18 cellular contexts compared by ENCODE assay signal in genomic region chr6:54031194-54031593, GRCh38.
DNase-seq lines count a peak whose midpoint lies in the region; ATAC-seq, FAIRE-seq and TF ChIP-seq lines count a peak whose summit lies in the region.
"Had no signal": no experiment of that assay in that cellular context is flagged by ENCODE, and none has a peak within 500 bp of the region (broad histone marks: within the 10 kb centered on the region; RNA-seq: fewer than 3 reads in every experiment).

No MANE protein-coding gene starts in this region.

- 40 to 68% (median 49%) methylated on average over 6 of the region's 6 CpGs for WGBS in psoas muscle, 3 donors

- no peaks in the 10 kb centered on the region for H3K4me1 ChIP-seq in astrocyte (ENCODE audit: insufficient read depth, low read length)
- peaks cover 68% of the 10 kb centered on the region for H3K4me1 ChIP-seq in psoas muscle
- no peaks in the 10 kb centered on the region for H3K4me1 ChIP-seq in MM.1S (ENCODE audit: low read length)
- H3K4me1 ChIP-seq: A549 had no signal

- H3K36me3 ChIP-seq in astrocyte (ENCODE audit: insufficient read depth, low read length) (no peaks in the 10 kb centered on the region), psoas muscle (ENCODE audit: insufficient read depth in 1 of 2, low read depth in 1 of 2) (no peaks in the 10 kb centered on the region), MM.1S (replicated peaks; ENCODE audit: insufficient read depth, low read length) (no peaks in the 10 kb centered on the region)

- no peaks in the 10 kb centered on the region for H3K9me2 ChIP-seq in MM.1S (replicated peaks; ENCODE audit: insufficient read depth, low read length)

- H3K4me2 ChIP-seq in astrocyte (ENCODE audit: low read length), result no peak overlapping the region
- H3K4me2 ChIP-seq in MM.1S (ENCODE audit: low read depth, low read length), result no peak overlapping the region
- H3K4me2 ChIP-seq: A549 had no signal

- no peak overlapping the region for H2AFZ ChIP-seq in astrocyte (ENCODE audit: low read depth, low read length)
- H2AFZ ChIP-seq in MM.1S (ENCODE audit: low read length), result no peak overlapping the region

- no peaks in the 10 kb centered on the region for H4K20me1 ChIP-seq in astrocyte (ENCODE audit: insufficient read depth, low read length)
- no peaks in the 10 kb centered on the region for H4K20me1 ChIP-seq in MM.1S (ENCODE audit: insufficient read depth, low read length)

- no peak for TF ChIP-seq CTCF in AG10803 (conservative IDR thresholded peaks at IDR 0.05; ENCODE audit: low read length)
- TF ChIP-seq CTCF in astrocyte (IDR thresholded peaks at IDR 0.05; ENCODE audit: insufficient read depth, low read depth, low read length), result no peak
- no peak for TF ChIP-seq CTCF in psoas muscle (IDR thresholded peaks at IDR 0.05)
- TF ChIP-seq CTCF in MM.1S (IDR thresholded peaks at IDR 0.05; ENCODE audit: low read length), result no peak

- H3K4me3 Mint-ChIP-seq in astrocyte (ENCODE audit: unreplicated experiment), result no peak overlapping the region
- H3K4me3 Mint-ChIP-seq in stimulated activated memory B cell treated with anti-CD40 and anti-IgM and Interleukin-4, amounts not matched to agents 10 μg/mL and 1 μg/mL and 100 μg/mL, for 72 hours, result no peak overlapping the region
- H3K4me3 Mint-ChIP-seq: IgD-negative memory B cell had no signal

- FAIRE-seq in astrocyte (lab: Jason Lieb, UNC), result no peak
- FAIRE-seq: A549 had no signal

- H3K27ac ChIP-seq in astrocyte (ENCODE audit: low read depth, low read length), result no peak overlapping the region
- no peak overlapping the region for H3K27ac ChIP-seq in psoas muscle
- no peak overlapping the region for H3K27ac ChIP-seq in MM.1S (ENCODE audit: low read length)
- H3K27ac ChIP-seq: A549 had no signal

- no peaks in the 10 kb centered on the region for H3K9me3 Mint-ChIP-seq in astrocyte (ENCODE audit: unreplicated experiment)
- H3K9me3 Mint-ChIP-seq in stimulated activated memory B cell treated with anti-CD40 and anti-IgM and Interleukin-4, amounts not matched to agents 10 μg/mL and 1 μg/mL and 100 μg/mL, for 72 hours, result no peaks in the 10 kb centered on the region
- H3K9me3 Mint-ChIP-seq: IgD-negative memory B cell had no signal

- H3K79me2 ChIP-seq in astrocyte (ENCODE audit: insufficient read depth, low read length), result no peaks in the 10 kb centered on the region
- H3K79me2 ChIP-seq in MM.1S (ENCODE audit: low read length), result no peaks in the 10 kb centered on the region

- no peak overlapping the region for H3K4me3 ChIP-seq in AG10803 (ENCODE audit: low read length)
- no peak overlapping the region for H3K4me3 ChIP-seq in astrocyte (ENCODE audit: insufficient read depth, low read depth, low read length)
- no peak overlapping the region for H3K4me3 ChIP-seq in psoas muscle
- no peak overlapping the region for H3K4me3 ChIP-seq in MM.1S (ENCODE audit: low read length)
- H3K4me3 ChIP-seq: A549 had no signal

- no peaks in the 10 kb centered on the region for H3K27me3 Mint-ChIP-seq in astrocyte (ENCODE audit: low read depth, unreplicated experiment)
- H3K27me3 Mint-ChIP-seq in stimulated activated memory B cell treated with anti-CD40 and anti-IgM and Interleukin-4, amounts not matched to agents 10 μg/mL and 1 μg/mL and 100 μg/mL, for 72 hours, result no peaks in the 10 kb centered on the region
- H3K27me3 Mint-ChIP-seq: IgD-negative memory B cell had no signal

- H3K27me3 ChIP-seq in astrocyte (ENCODE audit: insufficient read depth, low read length), result no peaks in the 10 kb centered on the region
- H3K27me3 ChIP-seq in psoas muscle (ENCODE audit: insufficient read depth in 3 of 3, low read length in 2 of 3), result no peaks in the 10 kb centered on the region
- no peaks in the 10 kb centered on the region for H3K27me3 ChIP-seq in MM.1S (replicated peaks; ENCODE audit: insufficient read depth, low read length)

- H3K9ac ChIP-seq in astrocyte (ENCODE audit: low read length) (no peak overlapping the region), MM.1S (ENCODE audit: low read length) (no peak overlapping the region)

- ATAC-seq in left ventricle myocardium superior (peak; percentile 88), psoas muscle (peak; percentile 38 to 86 (median 77)), GM21367 (IDR thresholded peaks at IDR 0.05; ENCODE audit: unreplicated experiment) (no peak)
- ATAC-seq in stimulated activated memory B cell treated with anti-CD40 and anti-IgM and Interleukin-4, amounts not matched to agents 10 μg/mL and 1 μg/mL and 100 μg/mL, for 72 hours, result no peak
- ATAC-seq: A549, PC-3 had no signal

- no peaks in the 10 kb centered on the region for H3K4me1 Mint-ChIP-seq in astrocyte (ENCODE audit: low read depth, unreplicated experiment)
- no peaks in the 10 kb centered on the region for H3K4me1 Mint-ChIP-seq in stimulated activated memory B cell treated with anti-CD40 and anti-IgM and Interleukin-4, amounts not matched to agents 10 μg/mL and 1 μg/mL and 100 μg/mL, for 72 hours
- H3K4me1 Mint-ChIP-seq: IgD-negative memory B cell had no signal

- H3K9me3 ChIP-seq in astrocyte (ENCODE audit: insufficient read depth, low read depth, low read length) (no peaks in the 10 kb centered on the region), psoas muscle (no peaks in the 10 kb centered on the region), MM.1S (replicated peaks; ENCODE audit: insufficient read depth, low read length) (no peaks in the 10 kb centered on the region)
- H3K9me3 ChIP-seq: A549 had no signal

- no peaks in the 10 kb centered on the region for H3F3A ChIP-seq in MM.1S (ENCODE audit: insufficient read depth, low read length)

- intact Hi-C loops in left ventricle myocardium superior (cut with micrococcal nuclease) (no loop called here), psoas muscle (cut with DNase I) (no loop called here)

- H3K36me3 Mint-ChIP-seq in astrocyte (ENCODE audit: low read depth, unreplicated experiment), result no peaks in the 10 kb centered on the region
- no peaks in the 10 kb centered on the region for H3K36me3 Mint-ChIP-seq in stimulated activated memory B cell treated with anti-CD40 and anti-IgM and Interleukin-4, amounts not matched to agents 10 μg/mL and 1 μg/mL and 100 μg/mL, for 72 hours

- H3K27ac Mint-ChIP-seq in astrocyte (ENCODE audit: unreplicated experiment), result no peak overlapping the region
- no peak overlapping the region for H3K27ac Mint-ChIP-seq in stimulated activated memory B cell treated with anti-CD40 and anti-IgM and Interleukin-4, amounts not matched to agents 10 μg/mL and 1 μg/mL and 100 μg/mL, for 72 hours

- DNase-seq in AG10803 (ENCODE audit: low read depth) (peak; percentile 3), astrocyte (ENCODE audit: low read depth) (peak; percentile 4), left ventricle myocardium superior (no peak), psoas muscle (no peak), HuH-7.5 (ENCODE audit: low spot score) (no peak), MM.1S (no peak)
- DNase-seq: COR-L47, HCEC 1CT, Kasumi-1, NCI-H1105 treated with DMSO at 0.1 percent for 48 hours, NCI-H187 treated with DMSO at 0.1 percent for 48 hours, NCI-H446 treated with DMSO at 0.1 percent for 48 hours, NCI-H748 treated with DMSO at 0.1 percent for 48 hours, PC-3 had no signal

Comparison
In these comparisons a context has a peak if more than half of its experiments do, and no peak if none do; other contexts are left out.
1. DNase-seq: peak in AG10803 (single experiment) and astrocyte (single experiment); none in left ventricle myocardium superior (single experiment), psoas muscle (0 of 2), HuH-7.5 (single experiment) and MM.1S (single experiment).
2. ATAC-seq: peak in left ventricle myocardium superior (single experiment) and psoas muscle (4 of 4); none in GM21367 (single experiment) and stimulated activated memory B cell treated with anti-CD40 and anti-IgM and Interleukin-4, amounts not matched to agents 10 μg/mL and 1 μg/mL and 100 μg/mL, for 72 hours (single experiment).